In the genomic region with DNA sequence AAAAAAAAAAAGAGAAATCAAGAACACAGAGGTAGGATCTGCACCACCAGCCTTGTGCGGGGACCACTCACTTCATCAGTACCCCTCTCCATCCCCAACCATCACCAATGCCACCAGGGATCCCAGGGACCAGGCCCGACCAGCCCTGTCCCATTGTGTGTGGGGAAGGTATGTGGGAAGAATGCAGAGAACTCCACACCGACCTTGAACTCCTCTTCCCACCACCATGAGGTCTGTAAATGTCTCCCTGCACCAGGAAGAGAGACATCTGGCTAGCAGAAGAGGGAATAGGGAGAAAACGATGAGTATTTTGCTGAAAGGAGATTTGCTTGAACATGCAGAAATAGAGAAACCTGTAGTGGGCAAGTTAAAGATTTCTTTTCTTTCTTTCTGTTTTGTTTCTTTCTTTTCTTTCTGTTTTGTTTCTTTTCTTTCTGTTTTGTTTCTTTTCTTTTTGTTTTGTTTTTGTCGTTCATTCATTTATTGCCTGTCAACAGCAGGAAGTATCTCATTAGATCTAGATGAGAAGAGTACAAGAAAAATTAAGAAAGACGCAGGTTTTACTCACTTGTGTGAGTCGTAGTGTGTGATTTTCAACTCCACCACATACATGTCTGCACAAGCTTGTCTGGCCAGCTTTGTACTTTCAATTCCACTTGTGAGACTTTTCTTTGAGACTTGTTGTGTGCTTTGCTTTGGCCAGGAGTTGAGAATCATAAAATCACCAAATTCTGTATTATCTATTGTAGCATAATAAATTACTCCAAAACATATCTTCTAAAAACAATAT, we compare ENCODE assay signal across 1 cellular context.
TF ChIP-seq lines count a peak whose summit lies in the region.

No MANE protein-coding gene starts in this region.

TF ChIP-seq in HepG2, 621 proteins besides CTCF, POLR2A, EP300 and RAD21 (continued from another document):
- TF ChIP-seq SAP130 (CRISPR knock-in tag; IDR thresholded peaks at IDR 0.05; ENCODE audit: low read depth) = peak; percentile 78
- TF ChIP-seq CREB1 (IDR thresholded peaks at IDR 0.05) = no peak
- no peak for TF ChIP-seq CREB1 (CRISPR knock-in tag; IDR thresholded peaks at IDR 0.05)
- TF ChIP-seq, protein P1, sequence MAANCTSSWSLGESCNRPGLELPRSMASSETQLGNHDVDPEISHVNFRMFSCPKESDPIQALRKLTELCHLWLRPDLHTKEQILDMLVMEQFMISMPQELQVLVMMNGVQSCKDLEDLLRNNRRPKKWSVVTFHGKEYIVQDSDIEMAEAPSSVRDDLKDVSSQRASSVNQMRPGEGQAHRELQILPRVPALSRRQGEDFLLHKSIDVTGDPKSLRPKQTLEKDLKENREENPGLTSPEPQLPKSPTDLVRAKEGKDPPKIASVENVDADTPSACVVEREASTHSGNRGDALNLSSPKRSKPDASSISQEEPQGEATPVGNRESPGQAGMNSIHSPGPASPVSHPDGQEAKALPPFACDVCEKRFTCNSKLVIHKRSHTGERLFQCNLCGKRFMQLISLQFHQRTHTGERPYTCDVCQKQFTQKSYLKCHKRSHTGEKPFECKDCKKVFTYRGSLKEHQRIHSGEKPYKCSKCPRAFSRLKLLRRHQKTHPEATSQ (CRISPR knock-in tag; IDR thresholded peaks at IDR 0.05; ENCODE audit: borderline replicate concordance) = no peak; the same call in 1 of the 2 replicates
- no peak for TF ChIP-seq PTBP1 (IDR thresholded peaks at IDR 0.05; ENCODE audit: low read depth, low read length, poor library complexity, severe bottlenecking)
- TF ChIP-seq ZSCAN12 (CRISPR knock-in tag; IDR thresholded peaks at IDR 0.05) = no peak
- TF ChIP-seq, protein P2, sequence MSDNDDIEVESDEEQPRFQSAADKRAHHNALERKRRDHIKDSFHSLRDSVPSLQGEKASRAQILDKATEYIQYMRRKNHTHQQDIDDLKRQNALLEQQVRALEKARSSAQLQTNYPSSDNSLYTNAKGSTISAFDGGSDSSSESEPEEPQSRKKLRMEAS (IDR thresholded peaks at IDR 0.05) = no peak
- no peak for TF ChIP-seq ZNF747 (CRISPR knock-in tag; IDR thresholded peaks at IDR 0.05; ENCODE audit: borderline replicate concordance)
- TF ChIP-seq GLI4 (CRISPR knock-in tag; IDR thresholded peaks at IDR 0.05; ENCODE audit: borderline replicate concordance) = no peak
- TF ChIP-seq MAFG (CRISPR knock-in tag; IDR thresholded peaks at IDR 0.05) = no peak
- no peak for TF ChIP-seq AGO2 (optimal IDR thresholded peaks at IDR 0.05; ENCODE audit: low read depth, low read length)
- no peak for TF ChIP-seq CBX1 (IDR thresholded peaks at IDR 0.05; ENCODE audit: low read depth)
- no peak for TF ChIP-seq PITX1 (CRISPR knock-in tag; IDR thresholded peaks at IDR 0.05)
- TF ChIP-seq, protein P3, sequence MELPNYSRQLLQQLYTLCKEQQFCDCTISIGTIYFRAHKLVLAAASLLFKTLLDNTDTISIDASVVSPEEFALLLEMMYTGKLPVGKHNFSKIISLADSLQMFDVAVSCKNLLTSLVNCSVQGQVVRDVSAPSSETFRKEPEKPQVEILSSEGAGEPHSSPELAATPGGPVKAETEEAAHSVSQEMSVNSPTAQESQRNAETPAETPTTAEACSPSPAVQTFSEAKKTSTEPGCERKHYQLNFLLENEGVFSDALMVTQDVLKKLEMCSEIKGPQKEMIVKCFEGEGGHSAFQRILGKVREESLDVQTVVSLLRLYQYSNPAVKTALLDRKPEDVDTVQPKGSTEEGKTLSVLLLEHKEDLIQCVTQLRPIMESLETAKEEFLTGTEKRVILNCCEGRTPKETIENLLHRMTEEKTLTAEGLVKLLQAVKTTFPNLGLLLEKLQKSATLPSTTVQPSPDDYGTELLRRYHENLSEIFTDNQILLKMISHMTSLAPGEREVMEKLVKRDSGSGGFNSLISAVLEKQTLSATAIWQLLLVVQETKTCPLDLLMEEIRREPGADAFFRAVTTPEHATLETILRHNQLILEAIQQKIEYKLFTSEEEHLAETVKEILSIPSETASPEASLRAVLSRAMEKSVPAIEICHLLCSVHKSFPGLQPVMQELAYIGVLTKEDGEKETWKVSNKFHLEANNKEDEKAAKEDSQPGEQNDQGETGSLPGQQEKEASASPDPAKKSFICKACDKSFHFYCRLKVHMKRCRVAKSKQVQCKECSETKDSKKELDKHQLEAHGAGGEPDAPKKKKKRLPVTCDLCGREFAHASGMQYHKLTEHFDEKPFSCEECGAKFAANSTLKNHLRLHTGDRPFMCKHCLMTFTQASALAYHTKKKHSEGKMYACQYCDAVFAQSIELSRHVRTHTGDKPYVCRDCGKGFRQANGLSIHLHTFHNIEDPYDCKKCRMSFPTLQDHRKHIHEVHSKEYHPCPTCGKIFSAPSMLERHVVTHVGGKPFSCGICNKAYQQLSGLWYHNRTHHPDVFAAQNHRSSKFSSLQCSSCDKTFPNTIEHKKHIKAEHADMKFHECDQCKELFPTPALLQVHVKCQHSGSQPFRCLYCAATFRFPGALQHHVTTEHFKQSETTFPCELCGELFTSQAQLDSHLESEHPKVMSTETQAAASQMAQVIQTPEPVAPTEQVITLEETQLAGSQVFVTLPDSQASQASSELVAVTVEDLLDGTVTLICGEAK (IDR thresholded peaks at IDR 0.05) = no peak
- TF ChIP-seq, protein P3 (CRISPR knock-in tag; IDR thresholded peaks at IDR 0.05) = no peak
- TF ChIP-seq, protein P4, sequence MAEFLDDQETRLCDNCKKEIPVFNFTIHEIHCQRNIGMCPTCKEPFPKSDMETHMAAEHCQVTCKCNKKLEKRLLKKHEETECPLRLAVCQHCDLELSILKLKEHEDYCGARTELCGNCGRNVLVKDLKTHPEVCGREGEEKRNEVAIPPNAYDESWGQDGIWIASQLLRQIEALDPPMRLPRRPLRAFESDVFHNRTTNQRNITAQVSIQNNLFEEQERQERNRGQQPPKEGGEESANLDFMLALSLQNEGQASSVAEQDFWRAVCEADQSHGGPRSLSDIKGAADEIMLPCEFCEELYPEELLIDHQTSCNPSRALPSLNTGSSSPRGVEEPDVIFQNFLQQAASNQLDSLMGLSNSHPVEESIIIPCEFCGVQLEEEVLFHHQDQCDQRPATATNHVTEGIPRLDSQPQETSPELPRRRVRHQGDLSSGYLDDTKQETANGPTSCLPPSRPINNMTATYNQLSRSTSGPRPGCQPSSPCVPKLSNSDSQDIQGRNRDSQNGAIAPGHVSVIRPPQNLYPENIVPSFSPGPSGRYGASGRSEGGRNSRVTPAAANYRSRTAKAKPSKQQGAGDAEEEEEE (CRISPR knock-in tag; IDR thresholded peaks at IDR 0.05; ENCODE audit: borderline replicate concordance) = no peak
- no peak for TF ChIP-seq MXI1 (IDR thresholded peaks at IDR 0.05; ENCODE audit: borderline replicate concordance, low read depth, low read length)
- no peak for TF ChIP-seq TBP (CRISPR knock-in tag; IDR thresholded peaks at IDR 0.05)
- TF ChIP-seq, protein P5, sequence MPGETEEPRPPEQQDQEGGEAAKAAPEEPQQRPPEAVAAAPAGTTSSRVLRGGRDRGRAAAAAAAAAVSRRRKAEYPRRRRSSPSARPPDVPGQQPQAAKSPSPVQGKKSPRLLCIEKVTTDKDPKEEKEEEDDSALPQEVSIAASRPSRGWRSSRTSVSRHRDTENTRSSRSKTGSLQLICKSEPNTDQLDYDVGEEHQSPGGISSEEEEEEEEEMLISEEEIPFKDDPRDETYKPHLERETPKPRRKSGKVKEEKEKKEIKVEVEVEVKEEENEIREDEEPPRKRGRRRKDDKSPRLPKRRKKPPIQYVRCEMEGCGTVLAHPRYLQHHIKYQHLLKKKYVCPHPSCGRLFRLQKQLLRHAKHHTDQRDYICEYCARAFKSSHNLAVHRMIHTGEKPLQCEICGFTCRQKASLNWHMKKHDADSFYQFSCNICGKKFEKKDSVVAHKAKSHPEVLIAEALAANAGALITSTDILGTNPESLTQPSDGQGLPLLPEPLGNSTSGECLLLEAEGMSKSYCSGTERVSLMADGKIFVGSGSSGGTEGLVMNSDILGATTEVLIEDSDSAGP (CRISPR knock-in tag; IDR thresholded peaks at IDR 0.05; ENCODE audit: borderline replicate concordance) = no peak
- TF ChIP-seq MBNL3 (CRISPR knock-in tag; conservative IDR thresholded peaks at IDR 0.05) = no peak
- TF ChIP-seq JUNB (CRISPR knock-in tag; IDR thresholded peaks at IDR 0.05; ENCODE audit: borderline replicate concordance) = no peak
- TF ChIP-seq ZNF160 (CRISPR knock-in tag; IDR thresholded peaks at IDR 0.05) = no peak
- no peak for TF ChIP-seq ZNF883 (CRISPR knock-in tag; IDR thresholded peaks at IDR 0.05; ENCODE audit: not compliant biosample characterization)
- TF ChIP-seq, protein P6, sequence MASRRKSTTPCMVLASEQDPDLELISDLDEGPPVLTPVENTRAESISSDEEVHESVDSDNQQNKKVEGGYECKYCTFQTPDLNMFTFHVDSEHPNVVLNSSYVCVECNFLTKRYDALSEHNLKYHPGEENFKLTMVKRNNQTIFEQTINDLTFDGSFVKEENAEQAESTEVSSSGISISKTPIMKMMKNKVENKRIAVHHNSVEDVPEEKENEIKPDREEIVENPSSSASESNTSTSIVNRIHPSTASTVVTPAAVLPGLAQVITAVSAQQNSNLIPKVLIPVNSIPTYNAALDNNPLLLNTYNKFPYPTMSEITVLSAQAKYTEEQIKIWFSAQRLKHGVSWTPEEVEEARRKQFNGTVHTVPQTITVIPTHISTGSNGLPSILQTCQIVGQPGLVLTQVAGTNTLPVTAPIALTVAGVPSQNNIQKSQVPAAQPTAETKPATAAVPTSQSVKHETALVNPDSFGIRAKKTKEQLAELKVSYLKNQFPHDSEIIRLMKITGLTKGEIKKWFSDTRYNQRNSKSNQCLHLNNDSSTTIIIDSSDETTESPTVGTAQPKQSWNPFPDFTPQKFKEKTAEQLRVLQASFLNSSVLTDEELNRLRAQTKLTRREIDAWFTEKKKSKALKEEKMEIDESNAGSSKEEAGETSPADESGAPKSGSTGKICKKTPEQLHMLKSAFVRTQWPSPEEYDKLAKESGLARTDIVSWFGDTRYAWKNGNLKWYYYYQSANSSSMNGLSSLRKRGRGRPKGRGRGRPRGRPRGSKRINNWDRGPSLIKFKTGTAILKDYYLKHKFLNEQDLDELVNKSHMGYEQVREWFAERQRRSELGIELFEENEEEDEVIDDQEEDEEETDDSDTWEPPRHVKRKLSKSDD (CRISPR knock-in tag; IDR thresholded peaks at IDR 0.05; ENCODE audit: low read depth) = no peak
- TF ChIP-seq STAT5B (CRISPR knock-in tag; IDR thresholded peaks at IDR 0.05) = no peak
- TF ChIP-seq, protein P7, sequence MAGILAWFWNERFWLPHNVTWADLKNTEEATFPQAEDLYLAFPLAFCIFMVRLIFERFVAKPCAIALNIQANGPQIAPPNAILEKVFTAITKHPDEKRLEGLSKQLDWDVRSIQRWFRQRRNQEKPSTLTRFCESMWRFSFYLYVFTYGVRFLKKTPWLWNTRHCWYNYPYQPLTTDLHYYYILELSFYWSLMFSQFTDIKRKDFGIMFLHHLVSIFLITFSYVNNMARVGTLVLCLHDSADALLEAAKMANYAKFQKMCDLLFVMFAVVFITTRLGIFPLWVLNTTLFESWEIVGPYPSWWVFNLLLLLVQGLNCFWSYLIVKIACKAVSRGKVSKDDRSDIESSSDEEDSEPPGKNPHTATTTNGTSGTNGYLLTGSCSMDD (CRISPR knock-in tag; IDR thresholded peaks at IDR 0.05) = no peak
- TF ChIP-seq, protein P8, sequence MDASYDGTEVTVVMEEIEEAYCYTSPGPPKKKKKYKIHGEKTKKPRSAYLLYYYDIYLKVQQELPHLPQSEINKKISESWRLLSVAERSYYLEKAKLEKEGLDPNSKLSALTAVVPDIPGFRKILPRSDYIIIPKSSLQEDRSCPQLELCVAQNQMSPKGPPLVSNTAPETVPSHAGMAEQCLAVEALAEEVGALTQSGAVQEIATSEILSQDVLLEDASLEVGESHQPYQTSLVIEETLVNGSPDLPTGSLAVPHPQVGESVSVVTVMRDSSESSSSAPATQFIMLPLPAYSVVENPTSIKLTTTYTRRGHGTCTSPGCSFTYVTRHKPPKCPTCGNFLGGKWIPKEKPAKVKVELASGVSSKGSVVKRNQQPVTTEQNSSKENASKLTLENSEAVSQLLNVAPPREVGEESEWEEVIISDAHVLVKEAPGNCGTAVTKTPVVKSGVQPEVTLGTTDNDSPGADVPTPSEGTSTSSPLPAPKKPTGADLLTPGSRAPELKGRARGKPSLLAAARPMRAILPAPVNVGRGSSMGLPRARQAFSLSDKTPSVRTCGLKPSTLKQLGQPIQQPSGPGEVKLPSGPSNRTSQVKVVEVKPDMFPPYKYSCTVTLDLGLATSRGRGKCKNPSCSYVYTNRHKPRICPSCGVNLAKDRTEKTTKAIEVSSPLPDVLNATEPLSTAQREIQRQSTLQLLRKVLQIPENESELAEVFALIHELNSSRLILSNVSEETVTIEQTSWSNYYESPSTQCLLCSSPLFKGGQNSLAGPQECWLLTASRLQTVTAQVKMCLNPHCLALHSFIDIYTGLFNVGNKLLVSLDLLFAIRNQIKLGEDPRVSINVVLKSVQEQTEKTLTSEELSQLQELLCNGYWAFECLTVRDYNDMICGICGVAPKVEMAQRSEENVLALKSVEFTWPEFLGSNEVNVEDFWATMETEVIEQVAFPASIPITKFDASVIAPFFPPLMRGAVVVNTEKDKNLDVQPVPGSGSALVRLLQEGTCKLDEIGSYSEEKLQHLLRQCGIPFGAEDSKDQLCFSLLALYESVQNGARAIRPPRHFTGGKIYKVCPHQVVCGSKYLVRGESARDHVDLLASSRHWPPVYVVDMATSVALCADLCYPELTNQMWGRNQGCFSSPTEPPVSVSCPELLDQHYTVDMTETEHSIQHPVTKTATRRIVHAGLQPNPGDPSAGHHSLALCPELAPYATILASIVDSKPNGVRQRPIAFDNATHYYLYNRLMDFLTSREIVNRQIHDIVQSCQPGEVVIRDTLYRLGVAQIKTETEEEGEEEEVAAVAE (CRISPR knock-in tag; IDR thresholded peaks at IDR 0.05; ENCODE audit: borderline replicate concordance) = no peak
- TF ChIP-seq RNF2 (conservative IDR thresholded peaks at IDR 0.05; ENCODE audit: low read depth) = no peak
- TF ChIP-seq ATF7-NPFF (CRISPR knock-in tag; IDR thresholded peaks at IDR 0.05; ENCODE audit: low read depth) = no peak
- no peak for TF ChIP-seq ZFP37 (CRISPR knock-in tag; IDR thresholded peaks at IDR 0.05; ENCODE audit: borderline replicate concordance)
- TF ChIP-seq SNRNP70 (IDR thresholded peaks at IDR 0.05; ENCODE audit: low read depth, low read length) = no peak
TF ChIP-seq in HepG2: peak in this region for 107.
